ENCODE assay signal across 1 cellular context in the genomic region with DNA sequence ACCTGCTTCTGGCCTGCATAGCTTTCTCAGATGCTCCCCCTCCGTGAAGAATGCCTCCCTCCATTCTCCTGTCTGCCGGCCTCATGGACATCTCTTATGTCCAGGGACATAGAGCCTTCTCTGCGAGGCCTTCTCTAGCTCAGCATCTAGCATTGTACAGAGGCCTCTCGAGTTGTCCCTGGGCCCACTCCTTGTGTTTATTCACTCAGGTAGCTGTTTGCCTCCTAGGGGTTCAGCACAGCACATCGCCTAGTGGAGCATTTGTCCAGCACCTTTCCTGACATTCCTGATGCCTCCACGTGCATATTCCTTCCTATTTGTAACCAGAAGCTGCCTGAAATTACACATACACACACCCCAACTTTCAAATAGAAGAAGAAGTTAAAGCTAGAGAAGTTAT.
A peak's percentile ranks its signal among the peaks of the same experiment; 100 is the strongest.
TF ChIP-seq lines count a peak whose summit lies in the region.

No MANE protein-coding gene starts in this region.

TF ChIP-seq in HepG2, 621 proteins besides CTCF, POLR2A, EP300 and RAD21 (continued from another document):
- TF ChIP-seq ATF6 (CRISPR knock-in tag; conservative IDR thresholded peaks at IDR 0.05) (no peak), HOXA3 (CRISPR knock-in tag; IDR thresholded peaks at IDR 0.05) (no peak), PHF8 (CRISPR knock-in tag; IDR thresholded peaks at IDR 0.05) (no peak), ASH2L (IDR thresholded peaks at IDR 0.05; ENCODE audit: insufficient read length, low read depth, low read length) (peak; percentile 9)
